ENCODE assay signal across 8 cellular contexts in genomic region chr1:26431979-26432695, GRCh38. TPM values are rescaled to one million over a fixed set of nuclear protein-coding genes. Genes with fewer than 3 reads are reported as not detected.
DNase-seq lines count a peak whose midpoint lies in the region; ATAC-seq and TF ChIP-seq lines count a peak whose summit lies in the region.

A gene with protein sequence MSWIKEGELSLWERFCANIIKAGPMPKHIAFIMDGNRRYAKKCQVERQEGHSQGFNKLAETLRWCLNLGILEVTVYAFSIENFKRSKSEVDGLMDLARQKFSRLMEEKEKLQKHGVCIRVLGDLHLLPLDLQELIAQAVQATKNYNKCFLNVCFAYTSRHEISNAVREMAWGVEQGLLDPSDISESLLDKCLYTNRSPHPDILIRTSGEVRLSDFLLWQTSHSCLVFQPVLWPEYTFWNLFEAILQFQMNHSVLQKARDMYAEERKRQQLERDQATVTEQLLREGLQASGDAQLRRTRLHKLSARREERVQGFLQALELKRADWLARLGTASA (plus strand): TSS chr1:26432321. CDS start chr1:26432946, 625 bp downstream.

- peak in 1 of 3 experiments; percentile 40 for TF ChIP-seq CTCF in esophagus muscularis mucosa (IDR thresholded peaks at IDR 0.05)

- peak within 1 kb of the TSS; percentile 94 to 99 (median 98) for H3K27ac Mint-ChIP-seq in naive B cell
- H3K27ac Mint-ChIP-seq in stimulated activated memory B cell treated with anti-CD40 and anti-IgM and Interleukin-4, amounts not matched to agents 10 μg/mL and 1 μg/mL and 100 μg/mL, for 72 hours = peak within 1 kb of the TSS; percentile 87

- intact Hi-C loops in esophagus muscularis mucosa (cut with DNase I) = no loop called here

- peak; percentile 61 for TF ChIP-seq POLR2A in esophagus muscularis mucosa (IDR thresholded peaks at IDR 0.05; ENCODE audit: low read depth)

- H3K4me1 Mint-ChIP-seq in naive B cell = peaks cover 14 to 29% (median 20%) of the 10 kb centered on the region in 3 donors
- peaks cover 20% of the 10 kb centered on the region for H3K4me1 Mint-ChIP-seq in stimulated activated memory B cell treated with anti-CD40 and anti-IgM and Interleukin-4, amounts not matched to agents 10 μg/mL and 1 μg/mL and 100 μg/mL, for 72 hours

- H3K4me3 Mint-ChIP-seq in naive B cell = peak within 1 kb of the TSS; percentile 92 to 99 (median 97)
- H3K4me3 Mint-ChIP-seq in stimulated activated memory B cell treated with anti-CD40 and anti-IgM and Interleukin-4, amounts not matched to agents 10 μg/mL and 1 μg/mL and 100 μg/mL, for 72 hours = peak within 1 kb of the TSS; percentile 90

- peak within 1 kb of the TSS; percentile 84 for H3K9ac ChIP-seq in Karpas-422 (ENCODE audit: low read length)

- H3K4me1 ChIP-seq in Karpas-422 (ENCODE audit: low read length) (peaks cover 22% of the 10 kb centered on the region), esophagus muscularis mucosa (peaks cover 20 to 31% (median 28%) of the 10 kb centered on the region in 4 donors)

- H4K20me1 ChIP-seq in Karpas-422 (ENCODE audit: insufficient read depth, low read depth, low read length) = no peaks in the 10 kb centered on the region

- DNase-seq in DMS79 treated with DMSO at 0.1 percent for 48 hours (lab: John Stamatoyannopoulos, UW) (peak; percentile 98), Karpas-422 (peak; percentile 99), RKO (ENCODE audit: low spot score) (peak; percentile 98), activated T-helper 1 cell treated with Interleukin-2 at 50 U/mL for 16 hours (ENCODE audit: low read depth) (peak; percentile 96), esophagus muscularis mucosa (ENCODE audit: extremely low spot score) (peak; percentile 99), naive B cell (peak; percentile 98)

- no peaks in the 10 kb centered on the region for H3K36me3 Mint-ChIP-seq in naive B cell
- H3K36me3 Mint-ChIP-seq in stimulated activated memory B cell treated with anti-CD40 and anti-IgM and Interleukin-4, amounts not matched to agents 10 μg/mL and 1 μg/mL and 100 μg/mL, for 72 hours = peaks cover 6% of the 10 kb centered on the region

- H2AFZ ChIP-seq in Karpas-422 (ENCODE audit: low read length) = peak within 1 kb of the TSS; percentile 79

- no peaks in the 10 kb centered on the region for H3K9me2 ChIP-seq in Karpas-422 (replicated peaks; ENCODE audit: insufficient read depth, low read length)

- H3K9me3 Mint-ChIP-seq in naive B cell = no peaks in the 10 kb centered on the region
- no peaks in the 10 kb centered on the region for H3K9me3 Mint-ChIP-seq in stimulated activated memory B cell treated with anti-CD40 and anti-IgM and Interleukin-4, amounts not matched to agents 10 μg/mL and 1 μg/mL and 100 μg/mL, for 72 hours

- H3K4me2 ChIP-seq in Karpas-422 (ENCODE audit: low read depth, low read length, poor library complexity, severe bottlenecking) = peak within 1 kb of the TSS; percentile 82

- ATAC-seq in GM21825 (IDR thresholded peaks at IDR 0.05; ENCODE audit: unreplicated experiment) = peak; percentile 90
- ATAC-seq in naive B cell (ENCODE audit: low read depth in 2 of 2) = peak; percentile 92 to 93
- peak; percentile 99 for ATAC-seq in stimulated activated memory B cell treated with anti-CD40 and anti-IgM and Interleukin-4, amounts not matched to agents 10 μg/mL and 1 μg/mL and 100 μg/mL, for 72 hours

- TF ChIP-seq EP300 in esophagus muscularis mucosa (IDR thresholded peaks at IDR 0.05) = no peak

- peak within 1 kb of the TSS; percentile 90 for H3K4me3 ChIP-seq in Karpas-422 (ENCODE audit: low read length)
- peak within 1 kb of the TSS; percentile 60 to 76 (median 63) for H3K4me3 ChIP-seq in esophagus muscularis mucosa

- H3K36me3 ChIP-seq in Karpas-422 (ENCODE audit: insufficient read depth, low read length) = peaks cover 7% of the 10 kb centered on the region; the same call in 1 of the 2 replicates
- peaks cover 9 to 30% (median 23%) of the 10 kb centered on the region in 4 donors for H3K36me3 ChIP-seq in esophagus muscularis mucosa

- H3K27ac ChIP-seq in Karpas-422 (ENCODE audit: low read length) (no peak within 1 kb of the TSS), esophagus muscularis mucosa (replicated peaks in 1 of 4) (peak within 1 kb of the TSS; percentile 74 to 82 (median 78))

- H3K79me2 ChIP-seq in Karpas-422 (ENCODE audit: low read length) = peaks cover 23% of the 10 kb centered on the region

- under 1% methylated on average over 37 of the region's 45 CpGs for WGBS in esophagus muscularis mucosa

- H3K27me3 Mint-ChIP-seq in naive B cell = no peaks in the 10 kb centered on the region
- no peaks in the 10 kb centered on the region for H3K27me3 Mint-ChIP-seq in stimulated activated memory B cell treated with anti-CD40 and anti-IgM and Interleukin-4, amounts not matched to agents 10 μg/mL and 1 μg/mL and 100 μg/mL, for 72 hours

- H3K27me3 ChIP-seq in Karpas-422 (ENCODE audit: low read length) = no peaks in the 10 kb centered on the region
- H3K27me3 ChIP-seq in esophagus muscularis mucosa = no peaks in the 10 kb centered on the region

- H3K9me3 ChIP-seq in Karpas-422 (ENCODE audit: low read length) = no peaks in the 10 kb centered on the region
- no peaks in the 10 kb centered on the region for H3K9me3 ChIP-seq in esophagus muscularis mucosa

RNA-seq across cellular contexts. Expression of the gene that starts here (rescaled TPM):
- total RNA-seq in Karpas-422 (2014; rRNA removed; shearing (Covaris generic); ENCODE audit: low replicate concordance) = 17.0 and 31.1 TPM in 2 replicates
- total RNA-seq in esophagus muscularis mucosa = 10 to 100 TPM; 28.7 to 38.9 (median 30.4) TPM
- polyA plus RNA-seq in naive B cell (ENCODE audit: low read depth in 6 of 6) = 10 to 100 TPM; 15.9 to 27.9 (median 21.9) TPM
